7 cellular contexts compared by ENCODE assay signal in the genomic region with DNA sequence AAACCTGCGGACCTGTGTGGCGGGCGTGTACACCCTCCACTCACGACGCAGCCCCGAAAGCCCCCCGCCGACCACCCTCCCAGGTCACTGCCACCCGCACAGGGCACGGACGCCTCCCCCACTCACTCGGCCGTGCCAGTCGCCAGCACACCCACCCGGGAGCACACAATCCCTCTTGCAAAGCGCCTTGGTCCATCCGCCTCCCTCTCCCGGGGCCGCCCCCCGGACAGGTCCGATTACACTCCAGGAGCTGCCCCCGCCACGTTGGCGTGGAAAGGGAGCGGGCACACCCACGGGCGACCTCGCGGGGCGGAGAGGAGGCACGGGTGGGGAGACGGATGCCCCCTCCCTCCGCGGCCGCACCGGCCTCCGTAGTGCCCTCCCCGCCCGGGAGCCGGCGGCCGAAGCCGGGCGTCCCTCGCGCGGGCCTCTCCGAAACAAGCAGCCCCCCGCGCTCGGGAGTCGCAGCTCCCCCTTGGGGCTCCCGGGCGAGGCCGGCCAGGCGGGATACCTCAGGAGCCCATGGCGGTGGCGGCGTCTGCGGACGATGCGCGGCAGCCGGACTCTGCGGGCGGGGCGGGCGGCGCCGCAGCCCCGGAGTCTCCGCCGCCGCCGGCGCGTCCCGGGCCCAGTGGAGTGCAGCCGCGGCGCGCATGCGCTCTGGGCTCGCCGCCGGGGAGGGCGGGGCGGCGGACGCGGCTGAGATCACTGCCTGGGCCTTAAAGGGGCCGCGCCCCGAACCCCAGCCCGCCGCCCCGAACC. TPM values are rescaled to one million over a fixed set of nuclear protein-coding genes. Genes with fewer than 3 reads are reported as not detected.
DNase-seq lines count a peak whose midpoint lies in the region; ATAC-seq and TF ChIP-seq lines count a peak whose summit lies in the region.

A gene (minus strand): TSS at position 638 of the 762 bp plus-strand sequence. CDS start 25,049 bp downstream, outside the sequence.

- H3K36me3 Mint-ChIP-seq in activated CD8-positive, alpha-beta T cell treated with anti-CD3 and anti-CD28 coated beads, Interleukin-2, amount 10 ng/mL, durations not matched to agents 7 days and 5 days (ENCODE audit: low read depth) = peaks cover 2% of the 10 kb centered on the region

- CTCF ChIA-PET in activated CD8-positive, alpha-beta T cell treated with anti-CD3 and anti-CD28 coated beads, Interleukin-2, amount 10 ng/mL, durations not matched to agents 7 days and 5 days (lab: Charles Lee) = interaction anchor here (1.2 to 1.9 kb wide), 2 partner anchors 70 to 221 kb away, joined by 3 to 7 read pairs; a partner anchor contains a TSS

- WGBS in lung, 2 donors = 0 to 1% methylated on average over 59 to 97 of the region's 97 CpGs

- H3K9me3 ChIP-seq in lung (ENCODE audit: control insufficient read depth in 2 of 2, insufficient read depth in 1 of 2, low read length in 1 of 2) = no peaks in the 10 kb centered on the region

- H3K27ac ChIP-seq in lung (ENCODE audit: low read depth in 1 of 2, low read length in 1 of 2) = peak within 1 kb of the TSS; percentile 91 to 92

- H3K4me1 Mint-ChIP-seq in activated CD8-positive, alpha-beta T cell treated with anti-CD3 and anti-CD28 coated beads, Interleukin-2, amount 10 ng/mL, durations not matched to agents 7 days and 5 days (ENCODE audit: low read depth) = peaks cover 38% of the 10 kb centered on the region

- peaks cover 13 to 16% of the 10 kb centered on the region in 2 donors for H3K4me1 ChIP-seq in lung (ENCODE audit: control insufficient read depth in 2 of 2, insufficient read depth in 2 of 2, low read length in 2 of 2)

- POLR2A ChIA-PET in activated CD8-positive, alpha-beta T cell treated with anti-CD3 and anti-CD28 coated beads, Interleukin-2, amount 10 ng/mL, durations not matched to agents 7 days and 5 days (lab: Charles Lee) = interaction anchor here (1.2 kb wide), 1 partner anchor 45 kb away, joined by 3 read pairs; no protein-coding TSS in a partner anchor

- H3K9me3 Mint-ChIP-seq in activated CD8-positive, alpha-beta T cell treated with anti-CD3 and anti-CD28 coated beads, Interleukin-2, amount 10 ng/mL, durations not matched to agents 7 days and 5 days (ENCODE audit: insufficient read depth) = no peaks in the 10 kb centered on the region

- TF ChIP-seq CTCF in GM13977 (IDR thresholded peaks at IDR 0.05; ENCODE audit: extremely low read depth, insufficient read depth, missing control alignments) (no peak), lung (IDR thresholded peaks at IDR 0.05; ENCODE audit: control extremely low read depth, extremely low read depth) (no peak)

- peak; percentile 89 for ATAC-seq in HG02759 (IDR thresholded peaks at IDR 0.05; ENCODE audit: unreplicated experiment)
- peak; percentile 98 for ATAC-seq in activated CD8-positive, alpha-beta T cell treated with anti-CD3 and anti-CD28 coated beads, Interleukin-2, amount 10 ng/mL, durations not matched to agents 7 days and 5 days
- peak; percentile 94 for ATAC-seq in lung (ENCODE audit: insufficient read depth, low FRiP score)

- H3K27me3 Mint-ChIP-seq in activated CD8-positive, alpha-beta T cell treated with anti-CD3 and anti-CD28 coated beads, Interleukin-2, amount 10 ng/mL, durations not matched to agents 7 days and 5 days (ENCODE audit: low read depth) = peaks cover 8% of the 10 kb centered on the region

- H3K4me3 Mint-ChIP-seq in activated CD8-positive, alpha-beta T cell treated with anti-CD3 and anti-CD28 coated beads, Interleukin-2, amount 10 ng/mL, durations not matched to agents 7 days and 5 days = peak within 1 kb of the TSS; percentile 75

- DNase-seq in GM13977 (ENCODE audit: low spot score) = peak; percentile 97
- DNase-seq in NCI-H526 treated with DMSO at 0.1 percent for 48 hours (lab: John Stamatoyannopoulos, UW) = peak; percentile 19
- DNase-seq in activated CD8-positive, alpha-beta T cell treated with anti-CD3 and anti-CD28 coated beads, Interleukin-2, amount 10 ng/mL, durations not matched to agents 7 days and 5 days = peak; percentile 82
- DNase-seq in effector CD4-positive, alpha-beta T cell = peak; percentile 73
- DNase-seq in lung (ENCODE audit: low spot score) = peak; percentile 67
- peak; percentile 59 to 75 (median 72) for DNase-seq in stimulated activated CD4-positive, alpha-beta T cell treated with anti-CD3 and anti-CD28 coated beads, TNF-alpha, amount 100 ng/mL, for 1 hour (ENCODE audit: low read depth in 3 of 3, low spot score in 1 of 3)

- no peaks in the 10 kb centered on the region for H3K36me3 ChIP-seq in lung (ENCODE audit: control insufficient read depth in 2 of 2, insufficient read depth in 2 of 2, low read length in 2 of 2)

- in situ Hi-C loops in GM13977 (cut with MboI; ENCODE audit: low pct_unique_long_range_greater_than_20kb, low sequenced_read_pairs, unreplicated experiment) = no loop called here

- H3K27ac Mint-ChIP-seq in activated CD8-positive, alpha-beta T cell treated with anti-CD3 and anti-CD28 coated beads, Interleukin-2, amount 10 ng/mL, durations not matched to agents 7 days and 5 days = peak within 1 kb of the TSS; percentile 88

- no peaks in the 10 kb centered on the region for H3K27me3 ChIP-seq in lung (ENCODE audit: control insufficient read depth, insufficient read depth)

- H3K4me3 ChIP-seq in lung = peak within 1 kb of the TSS; percentile 93

RNA-seq across cellular contexts. Expression of the gene that starts here (rescaled TPM):
- total RNA-seq in activated CD8-positive, alpha-beta T cell treated with anti-CD3 and anti-CD28 coated beads, Interleukin-2, amount 10 ng/mL, durations not matched to agents 7 days and 5 days = 10 to 100 TPM; 30.8 to 31.4 TPM
- 10 to 100 TPM; 39.9 to 82.4 TPM for total RNA-seq in lung
- polyA plus RNA-seq in lung = 10 to 100 TPM; 26.3 to 39.9 TPM

Comparison
In these comparisons a context has a peak if more than half of its experiments do, and no peak if none do; other contexts are left out.
1. Peak in every context shown above with its lines: DNase-seq, ATAC-seq, H3K4me3 ChIP-seq and H3K27ac ChIP-seq.
2. DNase-seq: peak in every context shown above with its lines; median percentile 97 in GM13977; 82 in activated CD8-positive, alpha-beta T cell treated with anti-CD3 and anti-CD28 coated beads, Interleukin-2, amount 10 ng/mL, durations not matched to agents 7 days and 5 days; 73 in effector CD4-positive, alpha-beta T cell; 72 in stimulated activated CD4-positive, alpha-beta T cell treated with anti-CD3 and anti-CD28 coated beads, TNF-alpha, amount 100 ng/mL, for 1 hour; 67 in lung; 19 in NCI-H526 treated with DMSO at 0.1 percent for 48 hours.